Comparison of ENCODE assay signal across 31 cellular contexts in genomic region chr1:203169770-203170520, GRCh38. TPM values are rescaled to one million over a fixed set of nuclear protein-coding genes. Genes with fewer than 3 reads are reported as not detected.
DNase-seq lines count a peak whose midpoint lies in the region; ATAC-seq, FAIRE-seq and TF ChIP-seq lines count a peak whose summit lies in the region.
"Had no signal": no experiment of that assay in that cellular context is flagged by ENCODE, and none has a peak within 500 bp of the region (broad histone marks: within the 10 kb centered on the region; RNA-seq: fewer than 3 reads in every experiment).

No MANE protein-coding gene starts in this region.

- intact Hi-C loops in breast epithelium (cut with DNase I; ENCODE audit: low total_unique reads), result no loop called here
- intact Hi-C loops in CD8-positive, alpha-beta T cell (cut with DNase I, micrococcal nuclease), result no loop called here
- intact Hi-C loops in activated T-helper 1 cell treated with anti-CD3 and anti-CD28 coated beads, Interleukin-12 subunit alpha, Interleukin-12 subunit beta, Interleukin-2, Interleukin-4 antibody, amounts not matched to agents 30 ng/mL and 10 ng/mL and 1 ng/mL, durations not matched to agents 14 hours and 24 hours and 36 hours (cut with micrococcal nuclease), result no loop called here

- H3K4me2 ChIP-seq in neural progenitor cell, result no peak overlapping the region
- H3K4me2 ChIP-seq: KMS-11, PC-9 had no signal

- H3K27ac Mint-ChIP-seq in neural progenitor cell, result no peak overlapping the region
- no peak overlapping the region for H3K27ac Mint-ChIP-seq in CD8-positive, alpha-beta T cell
- no peak overlapping the region for H3K27ac Mint-ChIP-seq in activated T-helper 1 cell treated with anti-CD3 and anti-CD28 coated beads, Interleukin-12 subunit alpha, Interleukin-12 subunit beta, Interleukin-2, Interleukin-4 antibody, amounts not matched to agents 30 ng/mL and 10 ng/mL and 1 ng/mL, durations not matched to agents 14 hours and 24 hours and 36 hours
- H3K27ac Mint-ChIP-seq: CD4-positive, alpha-beta memory T cell had no signal

- H3K27me3 ChIP-seq in breast epithelium (no peaks in the 10 kb centered on the region), bronchial epithelial cell (ENCODE audit: control insufficient read depth, insufficient read depth, low read length) (peaks cover 5% of the 10 kb centered on the region), neural progenitor cell (no peaks in the 10 kb centered on the region)
- no peaks in the 10 kb centered on the region for H3K27me3 ChIP-seq in CD8-positive, alpha-beta T cell (ENCODE audit: insufficient read depth, low read length)

- H3K4me3 Mint-ChIP-seq in neural progenitor cell, result peak overlapping the region; percentile 66
- H3K4me3 Mint-ChIP-seq in CD8-positive, alpha-beta T cell, result no peak overlapping the region
- no peak overlapping the region for H3K4me3 Mint-ChIP-seq in activated T-helper 1 cell treated with anti-CD3 and anti-CD28 coated beads, Interleukin-12 subunit alpha, Interleukin-12 subunit beta, Interleukin-2, Interleukin-4 antibody, amounts not matched to agents 30 ng/mL and 10 ng/mL and 1 ng/mL, durations not matched to agents 14 hours and 24 hours and 36 hours
- H3K4me3 Mint-ChIP-seq: CD4-positive, alpha-beta memory T cell had no signal

- CTCF ChIA-PET in CD8-positive, alpha-beta T cell (lab: Charles Lee), result interaction anchor here (4.9 kb wide), 1 partner anchor 129 kb away, joined by 46 read pairs; no protein-coding TSS in a partner anchor

- no peak overlapping the region for H3K4me3 ChIP-seq in breast epithelium
- H3K4me3 ChIP-seq in bronchial epithelial cell (ENCODE audit: low read depth, low read length), result no peak overlapping the region
- no peak overlapping the region for H3K4me3 ChIP-seq in neural progenitor cell
- H3K4me3 ChIP-seq in CD8-positive, alpha-beta T cell (ENCODE audit: low read depth, low read length), result no peak overlapping the region
- H3K4me3 ChIP-seq: GM12878, PC-9 had no signal

- in situ Hi-C loops in T47D (cut with HindIII; ENCODE audit: low pct_unique_long_range_greater_than_20kb, low sequenced_read_pairs), result no loop called here

- H3K36me3 Mint-ChIP-seq in neural progenitor cell, result peaks cover 11% of the 10 kb centered on the region
- H3K36me3 Mint-ChIP-seq in CD8-positive, alpha-beta T cell, result no peaks in the 10 kb centered on the region
- H3K36me3 Mint-ChIP-seq in activated T-helper 1 cell treated with anti-CD3 and anti-CD28 coated beads, Interleukin-12 subunit alpha, Interleukin-12 subunit beta, Interleukin-2, Interleukin-4 antibody, amounts not matched to agents 30 ng/mL and 10 ng/mL and 1 ng/mL, durations not matched to agents 14 hours and 24 hours and 36 hours (ENCODE audit: low read depth), result no peaks in the 10 kb centered on the region
- H3K36me3 Mint-ChIP-seq: CD4-positive, alpha-beta memory T cell had no signal

- H3K9me3 Mint-ChIP-seq in neural progenitor cell, result peaks cover 3% of the 10 kb centered on the region
- no peaks in the 10 kb centered on the region for H3K9me3 Mint-ChIP-seq in CD8-positive, alpha-beta T cell
- H3K9me3 Mint-ChIP-seq in activated T-helper 1 cell treated with anti-CD3 and anti-CD28 coated beads, Interleukin-12 subunit alpha, Interleukin-12 subunit beta, Interleukin-2, Interleukin-4 antibody, amounts not matched to agents 30 ng/mL and 10 ng/mL and 1 ng/mL, durations not matched to agents 14 hours and 24 hours and 36 hours, result no peaks in the 10 kb centered on the region
- H3K9me3 Mint-ChIP-seq: CD4-positive, alpha-beta memory T cell had no signal

- H3K4me1 ChIP-seq in breast epithelium, result no peaks in the 10 kb centered on the region
- H3K4me1 ChIP-seq in neural progenitor cell, result peaks cover 5% of the 10 kb centered on the region
- no peaks in the 10 kb centered on the region for H3K4me1 ChIP-seq in CD8-positive, alpha-beta T cell (ENCODE audit: insufficient read depth, low read length)

- no peak overlapping the region for H3K9ac ChIP-seq in neural progenitor cell
- H3K9ac ChIP-seq: KMS-11 had no signal

- POLR2A ChIA-PET in CD8-positive, alpha-beta T cell (lab: Charles Lee), result no interaction called here

- H3K36me3 ChIP-seq in breast epithelium (no peaks in the 10 kb centered on the region), bronchial epithelial cell (ENCODE audit: control insufficient read depth, insufficient read depth, low read length) (no peaks in the 10 kb centered on the region), neural progenitor cell (no peaks in the 10 kb centered on the region)
- H3K36me3 ChIP-seq in CD8-positive, alpha-beta T cell (ENCODE audit: insufficient read depth, low read length), result no peaks in the 10 kb centered on the region

- no peaks in the 10 kb centered on the region for H3K79me2 ChIP-seq in neural progenitor cell (ENCODE audit: low read depth)

- H3K9me3 ChIP-seq in breast epithelium (no peaks in the 10 kb centered on the region), neural progenitor cell (ENCODE audit: low read depth) (no peaks in the 10 kb centered on the region)
- no peaks in the 10 kb centered on the region for H3K9me3 ChIP-seq in CD8-positive, alpha-beta T cell (ENCODE audit: low read length)

- H2AFZ ChIP-seq in neural progenitor cell (replicated peaks), result no peak overlapping the region
- H2AFZ ChIP-seq: PC-9 had no signal

- no peak overlapping the region for H3K27ac ChIP-seq in breast epithelium
- H3K27ac ChIP-seq in neural progenitor cell, result no peak overlapping the region
- no peak overlapping the region for H3K27ac ChIP-seq in CD8-positive, alpha-beta T cell (ENCODE audit: low read depth, low read length)
- H3K27ac ChIP-seq: KMS-11, PC-9 had no signal

- no peaks in the 10 kb centered on the region for H3F3A ChIP-seq in neural progenitor cell (ENCODE audit: low read depth)

- ATAC-seq in CD8-positive, alpha-beta T cell, result no peak
- ATAC-seq in HG03565 (IDR thresholded peaks at IDR 0.05; ENCODE audit: unreplicated experiment), result no peak
- ATAC-seq: GM12878, Right ventricle myocardium inferior had no signal

- peaks cover 32% of the 10 kb centered on the region for H3K4me1 Mint-ChIP-seq in neural progenitor cell
- H3K4me1 Mint-ChIP-seq in CD8-positive, alpha-beta T cell (ENCODE audit: low read depth), result no peaks in the 10 kb centered on the region
- no peaks in the 10 kb centered on the region for H3K4me1 Mint-ChIP-seq in activated T-helper 1 cell treated with anti-CD3 and anti-CD28 coated beads, Interleukin-12 subunit alpha, Interleukin-12 subunit beta, Interleukin-2, Interleukin-4 antibody, amounts not matched to agents 30 ng/mL and 10 ng/mL and 1 ng/mL, durations not matched to agents 14 hours and 24 hours and 36 hours (ENCODE audit: low read depth)
- H3K4me1 Mint-ChIP-seq: CD4-positive, alpha-beta memory T cell had no signal

- H4K20me1 ChIP-seq in neural progenitor cell (ENCODE audit: low read depth), result no peaks in the 10 kb centered on the region

- TF ChIP-seq CTCF in breast epithelium (IDR thresholded peaks at IDR 0.05), result no peak
- TF ChIP-seq CTCF in bronchial epithelial cell (IDR thresholded peaks at IDR 0.05; ENCODE audit: insufficient read depth, low read length, severe bottlenecking), result no peak
- no peak for TF ChIP-seq CTCF in neural progenitor cell (IDR thresholded peaks at IDR 0.05)
- no peak for TF ChIP-seq CTCF in CD8-positive, alpha-beta T cell (IDR thresholded peaks at IDR 0.05)

- TF ChIP-seq POLR2A in breast epithelium (IDR thresholded peaks at IDR 0.05), result no peak

- peaks cover 6% of the 10 kb centered on the region for H3K27me3 Mint-ChIP-seq in neural progenitor cell (ENCODE audit: insufficient read depth, low read depth)
- peaks cover 5% of the 10 kb centered on the region for H3K27me3 Mint-ChIP-seq in CD8-positive, alpha-beta T cell (ENCODE audit: low read depth)
- H3K27me3 Mint-ChIP-seq in activated T-helper 1 cell treated with anti-CD3 and anti-CD28 coated beads, Interleukin-12 subunit alpha, Interleukin-12 subunit beta, Interleukin-2, Interleukin-4 antibody, amounts not matched to agents 30 ng/mL and 10 ng/mL and 1 ng/mL, durations not matched to agents 14 hours and 24 hours and 36 hours (ENCODE audit: insufficient read depth), result peaks cover 5% of the 10 kb centered on the region

- FAIRE-seq in bronchial epithelial cell (lab: Jason Lieb, UNC), result peak; percentile 87
- FAIRE-seq: A204.1, GM12878, H1 had no signal

- DNase-seq in T47D (ENCODE audit: low read depth in 1 of 2, low spot score in 1 of 2) (peak; percentile 39 to 41), breast epithelium (ENCODE audit: low spot score in 2 of 2) (no peak), bronchial epithelial cell (ENCODE audit: low read depth) (no peak), neural progenitor cell (ENCODE audit: low spot score) (no peak)
- DNase-seq in CD8-positive, alpha-beta T cell, result no peak
- DNase-seq in activated T-helper 1 cell treated with anti-CD3 and anti-CD28 coated beads, Interleukin-12 subunit alpha, Interleukin-12 subunit beta, Interleukin-2, Interleukin-4 antibody, amounts not matched to agents 30 ng/mL and 10 ng/mL and 1 ng/mL, durations not matched to agents 14 hours and 24 hours and 36 hours (ENCODE audit: low spot score), result no peak
- DNase-seq: AML-193; C1 segment of cervical spinal cord; CD4-positive, alpha-beta memory T cell; DMS 273 treated with DMSO at 0.1 percent for 48 hours; DMS79; EL; GDM1; HCEC 1CT; NCI-H1048; NCI-H1417; NCI-H1694; NCI-H2029 treated with DMSO at 0.1 percent for 48 hours; NCI-H446 treated with DMSO at 0.1 percent for 48 hours; NCI-H526; NCI-H82; PC-9 had no signal

RNA-seq across cellular contexts. Expression of gene MYBPH, which starts 5.7 kb away (rescaled TPM):
- total RNA-seq in breast epithelium, result under 1 TPM in 1 of 3 donors, not detected in 2; 0.66 TPM
- not detected in 2 replicates for total RNA-seq in bronchial epithelial cell
- not detected in 2 replicates for total RNA-seq in neural progenitor cell (ENCODE audit: low replicate concordance)
- total RNA-seq in CD8-positive, alpha-beta T cell, result not detected
- total RNA-seq in activated T-helper 1 cell treated with anti-CD3 and anti-CD28 coated beads, Interleukin-12 subunit alpha, Interleukin-12 subunit beta, Interleukin-2, Interleukin-4 antibody, amounts not matched to agents 30 ng/mL and 10 ng/mL and 1 ng/mL, durations not matched to agents 14 hours and 24 hours and 36 hours, result not detected in 2 replicates
- total RNA-seq: CD4-positive, alpha-beta memory T cell; H1; IMR-90; PC-9; Right ventricle myocardium inferior; SK-MEL-5 had no signal

RNA-seq across cellular contexts. Expression of gene CHI3L1, which starts 16.6 kb away (rescaled TPM):
- total RNA-seq in breast epithelium (100 to 1,000 TPM in 2 of 3 donors, 10 to 100 TPM in 1; 14.2 to 638 (median 426) TPM), bronchial epithelial cell (0.79 and 1.7 TPM in 2 replicates), neural progenitor cell (ENCODE audit: low replicate concordance) (0.95 and 1.7 TPM in 2 replicates)
- total RNA-seq in CD8-positive, alpha-beta T cell, result not detected
- total RNA-seq in activated T-helper 1 cell treated with anti-CD3 and anti-CD28 coated beads, Interleukin-12 subunit alpha, Interleukin-12 subunit beta, Interleukin-2, Interleukin-4 antibody, amounts not matched to agents 30 ng/mL and 10 ng/mL and 1 ng/mL, durations not matched to agents 14 hours and 24 hours and 36 hours, result not detected in 2 replicates
- total RNA-seq: H1, IMR-90, PC-9, RPMI7951 had no signal

RNA-seq across cellular contexts. Expression of gene ADORA1, which starts 42.4 kb away (rescaled TPM):
- total RNA-seq in breast epithelium, result 10 to 100 TPM in 1 of 3 donors, 1 to 10 TPM in 1, under 1 TPM in 1; 0.64 to 14.5 (median 5.2) TPM
- total RNA-seq in bronchial epithelial cell, result under 0.01 TPM in 1 of 2 replicates, not detected in the other
- 1.1 and 3.2 TPM in 2 replicates for total RNA-seq in neural progenitor cell (ENCODE audit: low replicate concordance)
- total RNA-seq in CD8-positive, alpha-beta T cell, result not detected
- total RNA-seq in activated T-helper 1 cell treated with anti-CD3 and anti-CD28 coated beads, Interleukin-12 subunit alpha, Interleukin-12 subunit beta, Interleukin-2, Interleukin-4 antibody, amounts not matched to agents 30 ng/mL and 10 ng/mL and 1 ng/mL, durations not matched to agents 14 hours and 24 hours and 36 hours, result not detected in 2 replicates
- total RNA-seq: CD4-positive, alpha-beta memory T cell; GM12878 had no signal

RNA-seq across cellular contexts. Expression of gene CHIT1, which starts 59.5 kb away (rescaled TPM):
- total RNA-seq in breast epithelium (10 to 100 TPM in 1 of 3 donors, 1 to 10 TPM in 1, not detected in 1; 5.1 to 15.2 TPM), bronchial epithelial cell (under 0.01 TPM in 2 replicates), neural progenitor cell (ENCODE audit: low replicate concordance) (0.03 and 0.11 TPM in 2 replicates)
- total RNA-seq in CD8-positive, alpha-beta T cell, result under 1 TPM; 0.39 to 0.60 TPM
- total RNA-seq in activated T-helper 1 cell treated with anti-CD3 and anti-CD28 coated beads, Interleukin-12 subunit alpha, Interleukin-12 subunit beta, Interleukin-2, Interleukin-4 antibody, amounts not matched to agents 30 ng/mL and 10 ng/mL and 1 ng/mL, durations not matched to agents 14 hours and 24 hours and 36 hours, result 0.15 and 0.52 TPM in 2 replicates
- total RNA-seq: H1, IMR-90, PC-9, RPMI7951, SK-MEL-5 had no signal

Comparison
In these comparisons a context has a peak if more than half of its experiments do, and no peak if none do; other contexts are left out.
1. DNase-seq: peak in T47D (2 of 2); none in breast epithelium (0 of 2), bronchial epithelial cell (single experiment), neural progenitor cell (single experiment), CD8-positive, alpha-beta T cell (0 of 7) and activated T-helper 1 cell treated with anti-CD3 and anti-CD28 coated beads, Interleukin-12 subunit alpha, Interleukin-12 subunit beta, Interleukin-2, Interleukin-4 antibody, amounts not matched to agents 30 ng/mL and 10 ng/mL and 1 ng/mL, durations not matched to agents 14 hours and 24 hours and 36 hours (single experiment).